29 cellular contexts compared by ENCODE assay signal in genomic region chr1:96482615-96483014, GRCh38.
DNase-seq lines count a peak whose midpoint lies in the region; ATAC-seq and TF ChIP-seq lines count a peak whose summit lies in the region.
"Had no signal": no experiment of that assay in that cellular context is flagged by ENCODE, and none has a peak within 500 bp of the region (broad histone marks: within the 10 kb centered on the region; RNA-seq: fewer than 3 reads in every experiment).

No MANE protein-coding gene starts in this region.

- H3K79me1 ChIP-seq in trophoblast cell (ENCODE audit: low read length) = no peaks in the 10 kb centered on the region

- H3K4me1 ChIP-seq in fibroblast of lung (ENCODE audit: control insufficient read depth, extremely low read depth, insufficient read depth, low read length) (peaks cover 2% of the 10 kb centered on the region), muscle layer of duodenum (ENCODE audit: control insufficient read depth in 1 of 2, insufficient read depth in 2 of 2, low read length in 2 of 2) (peaks cover 0 to 4% of the 10 kb centered on the region in 2 donors), thoracic aorta (ENCODE audit: control insufficient read depth in 1 of 2, low read depth in 2 of 2) (peaks cover 5 to 23% of the 10 kb centered on the region in 2 donors), trophoblast cell (ENCODE audit: control insufficient read depth in 1 of 2, insufficient read depth in 2 of 2, low read length in 2 of 2) (peaks cover 2 to 3% of the 10 kb centered on the region in 2 experiments)
- H3K4me1 ChIP-seq: ascending aorta, right atrium auricular region, testis had no signal

- H3K36me3 Mint-ChIP-seq in WTC11 = no peaks in the 10 kb centered on the region
- H3K36me3 Mint-ChIP-seq in osteocyte (ENCODE audit: unreplicated experiment) = no peaks in the 10 kb centered on the region
- H3K36me3 Mint-ChIP-seq: activated naive CD8-positive, alpha-beta T cell treated with anti-CD3 and anti-CD28 coated beads for 36 hours; stimulated activated naive B cell treated with anti-CD40 and anti-IgM and Interleukin-4, amounts not matched to agents 10 μg/mL and 1 μg/mL and 100 μg/mL, for 72 hours had no signal

- H3K27me3 Mint-ChIP-seq in WTC11 (ENCODE audit: low read depth) (peaks cover 97% of the 10 kb centered on the region), osteocyte (ENCODE audit: unreplicated experiment) (no peaks in the 10 kb centered on the region)
- H3K27me3 Mint-ChIP-seq: activated T-helper 17 cell treated with anti-CD3 and anti-CD28 coated beads, Interleukin-2, amount 50 U/mL, for 72 hours; central memory CD8-positive, alpha-beta T cell; stimulated activated naive B cell treated with anti-CD40 and anti-IgM and Interleukin-4, amounts not matched to agents 10 μg/mL and 1 μg/mL and 100 μg/mL, for 72 hours had no signal

- H3K79me2 ChIP-seq in fibroblast of lung (ENCODE audit: control insufficient read depth, insufficient read depth, low read length) = no peaks in the 10 kb centered on the region
- no peaks in the 10 kb centered on the region for H3K79me2 ChIP-seq in trophoblast cell (ENCODE audit: control insufficient read depth, insufficient read depth, low read length, poor library complexity)

- DNase-seq in WTC11 (ENCODE audit: low spot score) (no peak), fibroblast of lung (ENCODE audit: low read depth in 2 of 2) (no peak), thoracic aorta (ENCODE audit: low spot score) (no peak), left ventricle myocardium superior (no peak), trophoblast cell (no peak), germinal center (ENCODE audit: low spot score) (no peak), osteocyte (ENCODE audit: extremely low spot score, unreplicated experiment) (no peak)
- DNase-seq: activated CD4-positive, alpha-beta T cell treated with anti-CD3 and anti-CD28 coated beads, Interleukin-2, amount 50 U/mL, for 1 hour; activated naive CD8-positive, alpha-beta T cell treated with anti-CD3 and anti-CD28 coated beads for 36 hours; C1 segment of cervical spinal cord; DND-41; dorsolateral prefrontal cortex; foreskin melanocyte; kidney glomerular epithelial cell; NCI-H1048; NCI-H1930; ovary; stimulated activated CD4-positive, alpha-beta T cell treated with anti-CD3 and anti-CD28 coated beads, Interleukin-12 subunit alpha, Interleukin-12 subunit beta, amount 100 ng/mL, for 4 hours; stimulated activated CD4-positive, alpha-beta T cell treated with anti-CD3 and anti-CD28 coated beads, Interleukin-4, amount 100 ng/mL, for 24 hours; stimulated activated naive B cell treated with anti-CD40 and anti-IgM and Interleukin-4, amounts not matched to agents 10 μg/mL and 1 μg/mL and 100 μg/mL, for 72 hours; T-helper 9 cell; testis; WERI-Rb-1 had no signal

- H2BK5ac ChIP-seq in trophoblast cell (ENCODE audit: low read depth, low read length, poor library complexity) = no peak overlapping the region

- no peak overlapping the region for H3K23ac ChIP-seq in trophoblast cell (ENCODE audit: low read length)

- no peaks in the 10 kb centered on the region for H3K36me3 ChIP-seq in fibroblast of lung (ENCODE audit: control insufficient read depth, insufficient read depth, low read length)
- H3K36me3 ChIP-seq in muscle layer of duodenum (ENCODE audit: control insufficient read depth in 1 of 2, insufficient read depth in 2 of 2, low read length in 2 of 2) = no peaks in the 10 kb centered on the region
- H3K36me3 ChIP-seq in thoracic aorta = no peaks in the 10 kb centered on the region
- H3K36me3 ChIP-seq in trophoblast cell (ENCODE audit: control insufficient read depth in 1 of 2, insufficient read depth in 2 of 2, low read length in 2 of 2) = no peaks in the 10 kb centered on the region
- H3K36me3 ChIP-seq: ascending aorta, ovary, right atrium auricular region, WERI-Rb-1 had no signal

- TF ChIP-seq CTCF in WTC11 (IDR thresholded peaks at IDR 0.05) = no peak
- TF ChIP-seq CTCF in fibroblast of lung (conservative IDR thresholded peaks at IDR 0.05 in 1 of 2, IDR thresholded peaks at IDR 0.05 in 1 of 2; ENCODE audit: low read depth in 1 of 2, low read length in 2 of 2) = no peak
- TF ChIP-seq CTCF in thoracic aorta (IDR thresholded peaks at IDR 0.05) = no peak
- TF ChIP-seq CTCF in osteocyte (IDR thresholded peaks at IDR 0.05) = no peak

- H4K20me1 ChIP-seq in fibroblast of lung (ENCODE audit: control insufficient read depth, extremely low read depth, insufficient read depth, low read length) = no peaks in the 10 kb centered on the region

- H3K27me3 ChIP-seq in fibroblast of lung (ENCODE audit: control insufficient read depth, insufficient read depth, low read length) = no peaks in the 10 kb centered on the region
- no peaks in the 10 kb centered on the region for H3K27me3 ChIP-seq in muscle layer of duodenum (ENCODE audit: low read depth, low read length)
- H3K27me3 ChIP-seq in thoracic aorta (replicated peaks; ENCODE audit: insufficient read depth) = no peaks in the 10 kb centered on the region
- H3K27me3 ChIP-seq in trophoblast cell (ENCODE audit: insufficient read depth, low read length) = no peaks in the 10 kb centered on the region
- H3K27me3 ChIP-seq: ascending aorta, dorsolateral prefrontal cortex, ovary, right atrium auricular region, testis had no signal

- no peak overlapping the region for H3K14ac ChIP-seq in trophoblast cell (ENCODE audit: low read length)

- H4K12ac ChIP-seq in trophoblast cell (ENCODE audit: low read depth, low read length) = no peak overlapping the region

- no peak overlapping the region for H4K8ac ChIP-seq in trophoblast cell (ENCODE audit: low read depth, low read length)

- ATAC-seq in WTC11 = peak; percentile 58
- no peak for ATAC-seq in thoracic aorta (ENCODE audit: insufficient number of reproducible peaks, low FRiP score, low read depth)
- ATAC-seq in left ventricle myocardium superior = no peak
- ATAC-seq: activated T-helper 17 cell treated with anti-CD3 and anti-CD28 coated beads, Interleukin-2, amount 50 U/mL, for 72 hours; Right ventricle myocardium inferior; stimulated activated naive B cell treated with anti-CD40 and anti-IgM and Interleukin-4, amounts not matched to agents 10 μg/mL and 1 μg/mL and 100 μg/mL, for 72 hours had no signal

- H4K91ac ChIP-seq in trophoblast cell (ENCODE audit: low read depth, low read length) = no peak overlapping the region

- H3K27ac ChIP-seq in fibroblast of lung (ENCODE audit: insufficient read depth, low read length) = no peak overlapping the region
- H3K27ac ChIP-seq in muscle layer of duodenum (ENCODE audit: low read length) = no peak overlapping the region
- H3K27ac ChIP-seq in thoracic aorta = peak overlapping the region in 1 of 2 donors; percentile 23
- no peak overlapping the region for H3K27ac ChIP-seq in trophoblast cell (ENCODE audit: low read depth, low read length)
- H3K27ac ChIP-seq: ascending aorta, ovary, right atrium auricular region, testis, WERI-Rb-1 had no signal

- H3K9me3 Mint-ChIP-seq in WTC11 = no peaks in the 10 kb centered on the region
- H3K9me3 Mint-ChIP-seq in osteocyte (ENCODE audit: unreplicated experiment) = no peaks in the 10 kb centered on the region
- H3K9me3 Mint-ChIP-seq: activated T-helper 17 cell treated with anti-CD3 and anti-CD28 coated beads, Interleukin-2, amount 50 U/mL, for 72 hours had no signal

- H3K4me3 Mint-ChIP-seq in WTC11 (no peak overlapping the region), osteocyte (ENCODE audit: unreplicated experiment) (no peak overlapping the region)
- H3K4me3 Mint-ChIP-seq: activated naive CD8-positive, alpha-beta T cell treated with anti-CD3 and anti-CD28 coated beads for 36 hours; activated T-helper 17 cell treated with anti-CD3 and anti-CD28 coated beads, Interleukin-2, amount 50 U/mL, for 72 hours; central memory CD8-positive, alpha-beta T cell; stimulated activated naive B cell treated with anti-CD40 and anti-IgM and Interleukin-4, amounts not matched to agents 10 μg/mL and 1 μg/mL and 100 μg/mL, for 72 hours had no signal

- H3K9ac ChIP-seq in fibroblast of lung (ENCODE audit: insufficient read depth, low read length) (no peak overlapping the region), trophoblast cell (ENCODE audit: low read length) (no peak overlapping the region)

- CTCF ChIA-PET in WTC11 (lab: Charles Lee) = interaction anchor here (1.0 kb wide), 1 partner anchor 40 kb away, joined by 3 read pairs; no protein-coding TSS in a partner anchor

- peak overlapping the region; percentile 78 for H2AFZ ChIP-seq in fibroblast of lung (ENCODE audit: low read length)
- no peak overlapping the region for H2AFZ ChIP-seq in trophoblast cell (ENCODE audit: insufficient read depth, low read length, poor library complexity)

- no peak overlapping the region for H2BK12ac ChIP-seq in trophoblast cell (ENCODE audit: low read length)

- H3K4me1 Mint-ChIP-seq in WTC11 (peaks cover 14% of the 10 kb centered on the region), osteocyte (ENCODE audit: unreplicated experiment) (peaks cover 27% of the 10 kb centered on the region)
- H3K4me1 Mint-ChIP-seq: activated naive CD8-positive, alpha-beta T cell treated with anti-CD3 and anti-CD28 coated beads for 36 hours; activated T-helper 17 cell treated with anti-CD3 and anti-CD28 coated beads, Interleukin-2, amount 50 U/mL, for 72 hours; central memory CD8-positive, alpha-beta T cell; stimulated activated naive B cell treated with anti-CD40 and anti-IgM and Interleukin-4, amounts not matched to agents 10 μg/mL and 1 μg/mL and 100 μg/mL, for 72 hours had no signal

- no peak overlapping the region for H3K4ac ChIP-seq in trophoblast cell (ENCODE audit: low read depth, low read length)

- no peak overlapping the region for H3K18ac ChIP-seq in trophoblast cell (ENCODE audit: low read length)

- intact Hi-C loops in left ventricle myocardium superior (cut with micrococcal nuclease) = no loop called here

- H3K4me2 ChIP-seq in fibroblast of lung (ENCODE audit: extremely low read depth, insufficient read depth, low read length) (peak overlapping the region; percentile 71), trophoblast cell (ENCODE audit: low read length) (no peak overlapping the region)

- POLR2A ChIA-PET in WTC11 (lab: Charles Lee) = no interaction called here

- WGBS in trophoblast cell (ENCODE audit: extremely low coverage, insufficient coverage, insufficient read length) = no CpG with 5 or more reads among the region's 4 CpGs

- H3K27ac Mint-ChIP-seq in WTC11 (no peak overlapping the region), osteocyte (ENCODE audit: unreplicated experiment) (no peak overlapping the region)
- H3K27ac Mint-ChIP-seq: activated naive CD8-positive, alpha-beta T cell treated with anti-CD3 and anti-CD28 coated beads for 36 hours; activated T-helper 17 cell treated with anti-CD3 and anti-CD28 coated beads, Interleukin-2, amount 50 U/mL, for 72 hours; stimulated activated naive B cell treated with anti-CD40 and anti-IgM and Interleukin-4, amounts not matched to agents 10 μg/mL and 1 μg/mL and 100 μg/mL, for 72 hours had no signal

- no peak overlapping the region for H2AK5ac ChIP-seq in trophoblast cell (ENCODE audit: low read length)

- H3K9me3 ChIP-seq in fibroblast of lung (ENCODE audit: control insufficient read depth, insufficient read depth, low read depth, low read length) (no peaks in the 10 kb centered on the region), muscle layer of duodenum (ENCODE audit: control insufficient read depth in 1 of 2, low read length in 2 of 2) (no peaks in the 10 kb centered on the region), thoracic aorta (no peaks in the 10 kb centered on the region), trophoblast cell (ENCODE audit: insufficient read depth, low read depth, low read length) (no peaks in the 10 kb centered on the region)
- H3K9me3 ChIP-seq: ascending aorta, ovary, right atrium auricular region, testis had no signal

- no peak overlapping the region for H2BK120ac ChIP-seq in trophoblast cell (ENCODE audit: insufficient read depth, low read length, poor library complexity)

- peak overlapping the region in 3 of 4 experiments; percentile 2 to 15 (median 10) for H3K4me3 ChIP-seq in fibroblast of lung (replicated peaks in 1 of 4; ENCODE audit: control extremely low read depth in 1 of 4, insufficient read depth in 1 of 4, low read depth in 3 of 4, low read length in 4 of 4)
- H3K4me3 ChIP-seq in muscle layer of duodenum (ENCODE audit: low read depth in 1 of 2, low read length in 2 of 2) = peak overlapping the region; percentile 19 to 45
- peak overlapping the region; percentile 44 for H3K4me3 ChIP-seq in thoracic aorta
- H3K4me3 ChIP-seq in trophoblast cell (ENCODE audit: low read depth, low read length) = no peak overlapping the region
- H3K4me3 ChIP-seq: ascending aorta, ovary, right atrium auricular region, testis had no signal
